ENCODE assay signal across 18 cellular contexts in the genomic region with DNA sequence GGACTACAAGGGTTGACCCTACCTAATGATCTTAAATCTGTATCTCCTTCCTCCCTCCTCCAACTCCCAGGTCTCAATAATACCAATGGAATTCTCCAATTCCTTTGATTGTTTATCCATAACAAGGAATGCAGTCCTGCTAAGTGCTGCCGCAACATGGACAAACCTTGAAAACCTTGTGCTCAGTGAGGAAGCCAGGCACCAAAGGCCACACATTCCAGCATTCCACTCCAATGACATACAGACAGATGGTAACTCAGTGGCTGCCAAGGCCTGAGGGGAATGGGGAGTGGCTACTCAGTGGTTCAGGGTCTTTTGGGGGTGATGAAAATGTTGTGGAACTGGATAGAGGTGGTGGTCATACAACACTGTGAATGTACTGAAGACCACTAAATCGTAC. TPM values are rescaled to one million over a fixed set of nuclear protein-coding genes. Genes with fewer than 3 reads are reported as not detected.
DNase-seq lines count a peak whose midpoint lies in the region; ATAC-seq and TF ChIP-seq lines count a peak whose summit lies in the region.
"Had no signal": no experiment of that assay in that cellular context is flagged by ENCODE, and none has a peak within 500 bp of the region (broad histone marks: within the 10 kb centered on the region; RNA-seq: fewer than 3 reads in every experiment).

No MANE protein-coding gene starts in this region.

- peaks cover 3% of the 10 kb centered on the region; the same call in 1 of the 2 replicates for H3K27me3 Mint-ChIP-seq in HFFc6 (ENCODE audit: insufficient read depth)
- H3K27me3 Mint-ChIP-seq in CD4-positive, alpha-beta T cell: no peaks in the 10 kb centered on the region
- no peaks in the 10 kb centered on the region for H3K27me3 Mint-ChIP-seq in activated naive CD8-positive, alpha-beta T cell treated with anti-CD3 and anti-CD28 coated beads for 36 hours

- H3K36me3 Mint-ChIP-seq in HFFc6 (ENCODE audit: low read depth): peaks cover 10% of the 10 kb centered on the region
- peaks cover 42% of the 10 kb centered on the region for H3K36me3 Mint-ChIP-seq in CD4-positive, alpha-beta T cell (ENCODE audit: low read depth)
- peaks cover 10% of the 10 kb centered on the region for H3K36me3 Mint-ChIP-seq in activated naive CD8-positive, alpha-beta T cell treated with anti-CD3 and anti-CD28 coated beads for 36 hours

- peaks cover 18% of the 10 kb centered on the region for H3K4me1 Mint-ChIP-seq in HFFc6 (ENCODE audit: low read depth)
- no peaks in the 10 kb centered on the region for H3K4me1 Mint-ChIP-seq in CD4-positive, alpha-beta T cell (ENCODE audit: low read depth)
- H3K4me1 Mint-ChIP-seq in activated naive CD8-positive, alpha-beta T cell treated with anti-CD3 and anti-CD28 coated beads for 36 hours: no peaks in the 10 kb centered on the region

- TF ChIP-seq CTCF in AG04449 (IDR thresholded peaks at IDR 0.05; ENCODE audit: insufficient read depth, low read length, missing control alignments) (peak; percentile 2), HFFc6 (IDR thresholded peaks at IDR 0.05) (no peak)
- TF ChIP-seq CTCF in CD4-positive, alpha-beta T cell (IDR thresholded peaks at IDR 0.05): no peak

- CTCF ChIA-PET in AG04449 (lab: Yijun Ruan, JAX): interaction anchor here (0.9 to 5.9 kb wide), 9 partner anchors 8 to 427 kb away, joined by 3 to 71 read pairs (median 6); partner anchors contain the start of genes BGN and HAUS7
- CTCF ChIA-PET in CD4-positive, alpha-beta T cell (lab: Charles Lee): interaction anchor here (1.4 kb wide), 1 partner anchor 47 kb away, joined by 7 read pairs; no protein-coding TSS in a partner anchor

- H3K27ac Mint-ChIP-seq in HFFc6: peak overlapping the region; percentile 81
- H3K27ac Mint-ChIP-seq in CD4-positive, alpha-beta T cell: no peak overlapping the region
- no peak overlapping the region for H3K27ac Mint-ChIP-seq in activated naive CD8-positive, alpha-beta T cell treated with anti-CD3 and anti-CD28 coated beads for 36 hours
- H3K27ac Mint-ChIP-seq: T-helper 2 cell treated with Interferon-gamma antibody and Interleukin-4, amounts not matched to agents 5 μg/mL and 100 μg/mL, for 36 hours had no signal

- no peak overlapping the region for H3K4me3 Mint-ChIP-seq in HFFc6
- no peak overlapping the region for H3K4me3 Mint-ChIP-seq in CD4-positive, alpha-beta T cell
- H3K4me3 Mint-ChIP-seq in activated naive CD8-positive, alpha-beta T cell treated with anti-CD3 and anti-CD28 coated beads for 36 hours: no peak overlapping the region
- H3K4me3 Mint-ChIP-seq: T-helper 2 cell treated with Interferon-gamma antibody and Interleukin-4, amounts not matched to agents 5 μg/mL and 100 μg/mL, for 36 hours had no signal

- intact Hi-C loops in CD4-positive, alpha-beta T cell (cut with DNase I, micrococcal nuclease): loop anchor here in 1 of 2 experiments (2.0 kb wide), 1 partner anchor 47 kb away; no protein-coding TSS in a partner anchor
- intact Hi-C loops in posterior vena cava (cut with DNase I): no loop called here

- H3K27ac ChIP-seq in CD4-positive, alpha-beta T cell (ENCODE audit: low read depth, low read length): no peak overlapping the region
- H3K27ac ChIP-seq: left lung, thoracic aorta had no signal

- H3K27me3 ChIP-seq in CD4-positive, alpha-beta T cell (ENCODE audit: control insufficient read depth, insufficient read depth, low read length): no peaks in the 10 kb centered on the region
- H3K27me3 ChIP-seq: left lung had no signal

- DNase-seq in AG04449 (ENCODE audit: low read depth, low spot score): peak; percentile 24
- peak; percentile 54 for DNase-seq in HFFc6
- DNase-seq in dedifferentiated amniotic fluid mesenchymal stem cell (ENCODE audit: extremely low spot score): peak; percentile 30
- DNase-seq in left kidney (ENCODE audit: low read depth, low spot score): peak; percentile 22
- no peak for DNase-seq in CD4-positive, alpha-beta T cell
- no peak for DNase-seq in stimulated activated CD4-positive, alpha-beta T cell treated with anti-CD3 and anti-CD28 coated beads, Interleukin-2, amount 100 ng/mL, for 24 hours
- no peak for DNase-seq in posterior vena cava (ENCODE audit: low spot score)
- no peak for DNase-seq in activated naive CD8-positive, alpha-beta T cell treated with anti-CD3 and anti-CD28 coated beads for 36 hours
- DNase-seq: activated CD4-positive, alpha-beta T cell treated with anti-CD3 and anti-CD28 coated beads, Interleukin-2, amount 50 U/mL, for 1 hour; anterior cingulate cortex; DMS79 treated with DMSO at 0.1 percent for 48 hours; effector memory CD4-positive, alpha-beta T cell; head of caudate nucleus; left lung; NCI-H2081 had no signal

- POLR2A ChIA-PET in AG04449 (lab: Yijun Ruan, JAX): interaction anchor here (0.9 kb wide), 1 partner anchor 518 kb away, joined by 3 read pairs; no protein-coding TSS in a partner anchor
- POLR2A ChIA-PET in CD4-positive, alpha-beta T cell (lab: Charles Lee): no interaction called here

- no peaks in the 10 kb centered on the region for H3K9me3 ChIP-seq in CD4-positive, alpha-beta T cell (ENCODE audit: control insufficient read depth, low read length)
- H3K9me3 ChIP-seq: left lung, thoracic aorta had no signal

- no peaks in the 10 kb centered on the region for H3K9me3 Mint-ChIP-seq in HFFc6
- no peaks in the 10 kb centered on the region for H3K9me3 Mint-ChIP-seq in CD4-positive, alpha-beta T cell
- no peaks in the 10 kb centered on the region for H3K9me3 Mint-ChIP-seq in activated naive CD8-positive, alpha-beta T cell treated with anti-CD3 and anti-CD28 coated beads for 36 hours
- H3K9me3 Mint-ChIP-seq: T-helper 2 cell treated with Interferon-gamma antibody and Interleukin-4, amounts not matched to agents 5 μg/mL and 100 μg/mL, for 36 hours had no signal

- H3K4me3 ChIP-seq in AG04449 (ENCODE audit: low read depth, low read length): no peak overlapping the region
- H3K4me3 ChIP-seq: GM12878, left lung, thoracic aorta had no signal

- no peak for ATAC-seq in CD4-positive, alpha-beta T cell (ENCODE audit: poor library complexity)

RNA-seq across cellular contexts. Expression of gene HAUS7, which starts 10.4 kb away (rescaled TPM):
- total RNA-seq in HFFc6 (2021; fragmentation: NEBNext Ultra II Directional; extraction: Animal tissue kit (Norgen Biotek cat#: 25700)): 10 to 100 TPM; 20.3 to 32.0 (median 28.2) TPM
- total RNA-seq in CD4-positive, alpha-beta T cell: 10 to 100 TPM; 24.4 to 25.6 TPM
- total RNA-seq in posterior vena cava: 10 to 100 TPM; 23.5 to 30.1 TPM
- 10 to 100 TPM; 66.4 to 67.2 TPM for total RNA-seq in activated naive CD8-positive, alpha-beta T cell treated with anti-CD3 and anti-CD28 coated beads for 36 hours

RNA-seq across cellular contexts. Expression of gene TREX2, which starts 14.1 kb away (rescaled TPM):
- under 1 TPM; 0.33 to 0.99 (median 0.69) TPM for total RNA-seq in HFFc6 (2021; fragmentation: NEBNext Ultra II Directional; extraction: Animal tissue kit (Norgen Biotek cat#: 25700))
- total RNA-seq in CD4-positive, alpha-beta T cell: 1 to 10 TPM; 1.1 to 1.4 TPM
- 1 to 10 TPM in 1 of 2 donors, under 1 TPM in 1; 0.48 to 1.9 TPM for total RNA-seq in posterior vena cava
- 1 to 10 TPM; 1.8 to 2.1 TPM for total RNA-seq in activated naive CD8-positive, alpha-beta T cell treated with anti-CD3 and anti-CD28 coated beads for 36 hours

RNA-seq across cellular contexts. Expression of gene BGN, which starts 34.8 kb away (rescaled TPM):
- 100 to 1,000 TPM; 324 to 382 (median 367) TPM for total RNA-seq in HFFc6 (2021; fragmentation: NEBNext Ultra II Directional; extraction: Animal tissue kit (Norgen Biotek cat#: 25700))
- total RNA-seq in CD4-positive, alpha-beta T cell: not detected
- 100 to 1,000 TPM; 392 to 743 TPM for total RNA-seq in posterior vena cava
- not detected for total RNA-seq in activated naive CD8-positive, alpha-beta T cell treated with anti-CD3 and anti-CD28 coated beads for 36 hours

RNA-seq across cellular contexts. Expression of gene ZFP92, which starts 48.7 kb away (rescaled TPM):
- under 1 TPM; 0.03 to 0.38 (median 0.06) TPM for total RNA-seq in HFFc6 (2021; fragmentation: NEBNext Ultra II Directional; extraction: Animal tissue kit (Norgen Biotek cat#: 25700))
- under 1 TPM; 0.08 to 0.11 TPM for total RNA-seq in CD4-positive, alpha-beta T cell
- total RNA-seq in posterior vena cava: under 1 TPM; 0.65 to 0.90 TPM
- 1 to 10 TPM; 1.3 to 1.5 TPM for total RNA-seq in activated naive CD8-positive, alpha-beta T cell treated with anti-CD3 and anti-CD28 coated beads for 36 hours

RNA-seq across cellular contexts. Expression of gene ATP2B3, which starts 57.5 kb away (rescaled TPM):
- not detected for total RNA-seq in HFFc6 (2021; fragmentation: NEBNext Ultra II Directional; extraction: Animal tissue kit (Norgen Biotek cat#: 25700))
- not detected for total RNA-seq in CD4-positive, alpha-beta T cell
- under 1 TPM in 1 of 2 donors, not detected in 1; 0.19 TPM for total RNA-seq in posterior vena cava
- total RNA-seq in activated naive CD8-positive, alpha-beta T cell treated with anti-CD3 and anti-CD28 coated beads for 36 hours: not detected
- total RNA-seq: GM12878, left lung had no signal

Comparison
In these comparisons a context has a peak if more than half of its experiments do, and no peak if none do; other contexts are left out.
1. DNase-seq: peak in AG04449 (single experiment), HFFc6 (single experiment), dedifferentiated amniotic fluid mesenchymal stem cell (single experiment) and left kidney (single experiment); none in CD4-positive, alpha-beta T cell (0 of 10), stimulated activated CD4-positive, alpha-beta T cell treated with anti-CD3 and anti-CD28 coated beads, Interleukin-2, amount 100 ng/mL, for 24 hours (0 of 2), posterior vena cava (single experiment) and activated naive CD8-positive, alpha-beta T cell treated with anti-CD3 and anti-CD28 coated beads for 36 hours (single experiment).
2. RNA of gene BGN, which starts 34.8 kb away (total RNA-seq): 392 to 743 TPM in posterior vena cava and 324 to 382 TPM in HFFc6; not detected in CD4-positive, alpha-beta T cell and not detected in activated naive CD8-positive, alpha-beta T cell treated with anti-CD3 and anti-CD28 coated beads for 36 hours; every median in the first group is over 100 times any median in the second.